Comparison of ENCODE assay signal across 9 cellular contexts in the genomic region with DNA sequence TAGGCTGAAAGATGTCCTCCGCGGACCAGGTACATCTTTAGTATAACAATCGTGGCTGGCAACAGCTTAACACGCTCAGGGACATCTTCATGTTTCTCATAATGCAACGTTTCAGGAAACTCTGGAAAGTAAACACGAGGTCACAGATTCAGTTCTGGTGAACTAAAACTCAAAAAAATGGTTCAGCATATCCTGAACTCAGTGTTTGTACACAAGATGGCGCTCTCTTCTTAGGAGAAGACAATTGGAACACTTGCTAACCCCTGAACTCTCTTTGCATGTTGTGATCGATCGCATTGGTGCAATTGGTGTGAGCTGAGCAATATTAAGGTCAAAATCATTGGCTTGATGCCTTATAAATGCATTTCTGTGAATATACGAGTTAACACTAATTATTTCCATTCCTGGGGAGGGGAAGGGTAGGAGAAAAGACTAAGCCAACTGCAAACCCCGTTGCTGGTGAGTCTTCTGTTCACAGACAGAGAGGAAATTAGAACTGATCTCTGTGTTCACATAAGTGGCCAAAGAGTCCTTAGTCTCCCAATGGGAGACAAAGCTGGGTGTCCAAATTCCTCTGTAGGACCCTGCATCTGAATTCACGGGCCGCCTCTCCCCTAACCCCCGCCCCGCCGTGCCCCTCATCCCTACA. TPM values are rescaled to one million over a fixed set of nuclear protein-coding genes. Genes with fewer than 3 reads are reported as not detected.
DNase-seq lines count a peak whose midpoint lies in the region; ATAC-seq and TF ChIP-seq lines count a peak whose summit lies in the region.
"Had no signal": no experiment of that assay in that cellular context is flagged by ENCODE, and none has a peak within 500 bp of the region (broad histone marks: within the 10 kb centered on the region; RNA-seq: fewer than 3 reads in every experiment).

No MANE protein-coding gene starts in this region.

- no peaks in the 10 kb centered on the region for H3K36me3 Mint-ChIP-seq in Caco-2 (ENCODE audit: insufficient read depth, unreplicated experiment)
- H3K36me3 Mint-ChIP-seq in activated CD8-positive, alpha-beta T cell treated with anti-CD3 and anti-CD28 coated beads, Interleukin-2, amount 10 ng/mL, durations not matched to agents 7 days and 5 days (ENCODE audit: low read depth), result no peaks in the 10 kb centered on the region
- H3K36me3 Mint-ChIP-seq: activated naive CD4-positive, alpha-beta T cell treated with anti-CD3 and anti-CD28 coated beads, Interleukin-2, amount 50 U/mL, for 24 hours had no signal

- no peak overlapping the region for H3K4me3 Mint-ChIP-seq in Caco-2 (ENCODE audit: unreplicated experiment)
- no peak overlapping the region for H3K4me3 Mint-ChIP-seq in activated CD8-positive, alpha-beta T cell treated with anti-CD3 and anti-CD28 coated beads, Interleukin-2, amount 10 ng/mL, durations not matched to agents 7 days and 5 days
- H3K4me3 Mint-ChIP-seq: activated naive CD4-positive, alpha-beta T cell treated with anti-CD3 and anti-CD28 coated beads, Interleukin-2, amount 50 U/mL, for 24 hours had no signal

- intact Hi-C loops in Caco-2 (cut with micrococcal nuclease; ENCODE audit: unreplicated experiment), result loop anchor here (1.0 to 10.0 kb wide), 4 partner anchors 128 to 606 kb away; no protein-coding TSS in a partner anchor

- H3K36me3 ChIP-seq in Caco-2 (ENCODE audit: control insufficient read depth, insufficient read depth, low read length) (no peaks in the 10 kb centered on the region), parathyroid adenoma (ENCODE audit: control insufficient read depth, insufficient read depth, low read length) (no peaks in the 10 kb centered on the region)

- peaks cover 15% of the 10 kb centered on the region for H3K4me1 Mint-ChIP-seq in Caco-2 (ENCODE audit: low read depth, unreplicated experiment)
- peaks cover 5% of the 10 kb centered on the region for H3K4me1 Mint-ChIP-seq in activated CD8-positive, alpha-beta T cell treated with anti-CD3 and anti-CD28 coated beads, Interleukin-2, amount 10 ng/mL, durations not matched to agents 7 days and 5 days (ENCODE audit: low read depth)

- H3K27ac Mint-ChIP-seq in Caco-2 (ENCODE audit: unreplicated experiment), result no peak overlapping the region
- H3K27ac Mint-ChIP-seq in activated CD8-positive, alpha-beta T cell treated with anti-CD3 and anti-CD28 coated beads, Interleukin-2, amount 10 ng/mL, durations not matched to agents 7 days and 5 days, result no peak overlapping the region

- H3K4me3 ChIP-seq in Caco-2 (ENCODE audit: low read depth, low read length) (no peak overlapping the region), parathyroid adenoma (ENCODE audit: low read depth, low read length) (no peak overlapping the region)

- no peak overlapping the region for H3K9ac ChIP-seq in parathyroid adenoma

- no peak overlapping the region for H3K4me2 ChIP-seq in parathyroid adenoma (ENCODE audit: low read length)

- H3K27ac ChIP-seq in parathyroid adenoma, result no peak overlapping the region

- H3K79me2 ChIP-seq in parathyroid adenoma, result no peaks in the 10 kb centered on the region

- H3K4me1 ChIP-seq in Caco-2 (0 out of 2 replicates have a peak, but pooled peaks cover 6% of the 10 kb centered on the region), parathyroid adenoma (no peaks in the 10 kb centered on the region)

- no peaks in the 10 kb centered on the region for H3K27me3 ChIP-seq in Caco-2 (replicated peaks; ENCODE audit: control insufficient read depth, insufficient read depth, low read length)
- no peaks in the 10 kb centered on the region for H3K27me3 ChIP-seq in parathyroid adenoma (ENCODE audit: control insufficient read depth, insufficient read depth, low read length)

- H3K9me3 Mint-ChIP-seq in Caco-2 (ENCODE audit: unreplicated experiment), result no peaks in the 10 kb centered on the region
- no peaks in the 10 kb centered on the region for H3K9me3 Mint-ChIP-seq in activated CD8-positive, alpha-beta T cell treated with anti-CD3 and anti-CD28 coated beads, Interleukin-2, amount 10 ng/mL, durations not matched to agents 7 days and 5 days (ENCODE audit: insufficient read depth)
- H3K9me3 Mint-ChIP-seq: activated naive CD4-positive, alpha-beta T cell treated with anti-CD3 and anti-CD28 coated beads, Interleukin-2, amount 50 U/mL, for 24 hours had no signal

- H3K27me3 Mint-ChIP-seq in Caco-2 (ENCODE audit: insufficient read depth, unreplicated experiment), result no peaks in the 10 kb centered on the region
- H3K27me3 Mint-ChIP-seq in activated CD8-positive, alpha-beta T cell treated with anti-CD3 and anti-CD28 coated beads, Interleukin-2, amount 10 ng/mL, durations not matched to agents 7 days and 5 days (ENCODE audit: low read depth), result no peaks in the 10 kb centered on the region

- TF ChIP-seq CTCF in Caco-2 (IDR thresholded peaks at IDR 0.05; ENCODE audit: insufficient read depth in 1 of 2, low read depth in 1 of 2, low read length in 1 of 2, severe bottlenecking in 1 of 2, unreplicated experiment in 1 of 2) (peak; percentile 78 to 88), parathyroid adenoma (IDR thresholded peaks at IDR 0.05) (peak; percentile 75)

- peak in 1 of 2 experiments; percentile 74 for DNase-seq in Caco-2
- peak; percentile 83 for DNase-seq in NCI-H2196 (lab: John Stamatoyannopoulos, UW; ENCODE audit: unreplicated experiment)
- DNase-seq in activated CD8-positive, alpha-beta T cell treated with anti-CD3 and anti-CD28 coated beads, Interleukin-2, amount 10 ng/mL, durations not matched to agents 7 days and 5 days, result peak; percentile 53
- DNase-seq in glomerular endothelial cell (ENCODE audit: extremely low read depth, low read depth, low spot score), result peak; percentile 58
- no peak for DNase-seq in effector CD8-positive, alpha-beta T cell (lab: John Stamatoyannopoulos, UW)

- POLR2A ChIA-PET in Caco-2 (lab: Charles Lee), result no interaction called here
- POLR2A ChIA-PET in activated CD8-positive, alpha-beta T cell treated with anti-CD3 and anti-CD28 coated beads, Interleukin-2, amount 10 ng/mL, durations not matched to agents 7 days and 5 days (lab: Charles Lee), result no interaction called here

- H3K9me3 ChIP-seq in Caco-2 (no peaks in the 10 kb centered on the region), parathyroid adenoma (ENCODE audit: control insufficient read depth, low read length) (no peaks in the 10 kb centered on the region)

- ATAC-seq in GM18858 (IDR thresholded peaks at IDR 0.05; ENCODE audit: unreplicated experiment) (peak; percentile 80), HG03159 (IDR thresholded peaks at IDR 0.05; ENCODE audit: unreplicated experiment) (peak; percentile 73)
- ATAC-seq in activated CD8-positive, alpha-beta T cell treated with anti-CD3 and anti-CD28 coated beads, Interleukin-2, amount 10 ng/mL, durations not matched to agents 7 days and 5 days, result no peak

- CTCF ChIA-PET in Caco-2 (lab: Charles Lee), result interaction anchor here (0.6 kb wide), 1 partner anchor 248 kb away, joined by 9 read pairs; no protein-coding TSS in a partner anchor
- CTCF ChIA-PET in activated CD8-positive, alpha-beta T cell treated with anti-CD3 and anti-CD28 coated beads, Interleukin-2, amount 10 ng/mL, durations not matched to agents 7 days and 5 days (lab: Charles Lee), result interaction anchor here (0.7 to 1.7 kb wide), 10 partner anchors 11 to 246 kb away, joined by 3 to 11 read pairs (median 4); partner anchors contain the start of gene MTPN

- peak overlapping the region; percentile 27 for H2AFZ ChIP-seq in parathyroid adenoma

- BruUV-seq in Caco-2 (replicated peaks; lab: Mats Ljungman, UMichigan), result no TSS peak

RNA-seq across cellular contexts. Expression of gene FAM180A, which starts 52.6 kb away (rescaled TPM):
- total RNA-seq in Caco-2 (2022) (not detected in 2 replicates), glomerular endothelial cell (not detected in 2 replicates)
- total RNA-seq in activated CD8-positive, alpha-beta T cell treated with anti-CD3 and anti-CD28 coated beads, Interleukin-2, amount 10 ng/mL, durations not matched to agents 7 days and 5 days, result not detected
